ENCODE assay signal across 8 cellular contexts in the genomic region with DNA sequence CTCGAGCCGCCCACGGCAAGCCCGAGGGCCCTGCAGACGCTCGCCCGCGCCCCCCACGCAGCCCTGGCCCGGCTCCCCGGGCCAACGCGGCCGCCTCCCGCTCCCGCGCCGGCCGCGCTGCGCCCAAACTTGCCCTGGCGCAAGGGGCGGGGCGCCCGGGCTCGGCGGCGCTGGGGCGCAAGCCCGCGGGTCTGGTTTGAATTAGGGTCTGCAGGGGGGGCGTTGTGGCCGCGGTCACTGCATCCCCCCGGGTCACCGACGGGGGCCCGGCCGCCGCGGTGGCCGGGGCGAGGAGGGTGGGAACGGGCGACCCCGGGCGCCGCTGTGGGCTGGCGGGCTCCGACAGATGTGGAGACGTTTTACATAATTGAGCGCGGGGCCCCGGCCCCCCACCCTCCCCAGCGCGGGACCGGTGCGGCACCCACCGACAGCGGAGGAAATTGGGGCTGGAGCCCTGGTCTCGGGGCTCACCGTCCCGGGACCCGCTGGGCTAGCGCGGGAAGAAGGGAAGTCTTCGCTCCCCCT. TPM values are rescaled to one million over a fixed set of nuclear protein-coding genes. Genes with fewer than 3 reads are reported as not detected.
A peak's percentile ranks its signal among the peaks of the same experiment; 100 is the strongest.
DNase-seq lines count a peak whose midpoint lies in the region; ATAC-seq, FAIRE-seq and TF ChIP-seq lines count a peak whose summit lies in the region.

No MANE protein-coding gene starts in this region.

- TF ChIP-seq CTCF in endothelial cell of umbilical vein (IDR thresholded peaks at IDR 0.05; ENCODE audit: extremely low read depth in 1 of 2, insufficient read depth in 1 of 2, low read depth in 1 of 2, low read length in 2 of 2) = no peak
- TF ChIP-seq CTCF in omental fat pad (IDR thresholded peaks at IDR 0.05) = no peak

- H3K27ac ChIP-seq in Karpas-422 (ENCODE audit: low read length) (peak overlapping the region; percentile 60), endothelial cell of umbilical vein (ENCODE audit: insufficient read depth, low read depth, low read length) (no peak overlapping the region)

- dilution Hi-C loops in endothelial cell of umbilical vein (cut with MboI; ENCODE audit: extremely low pct_ligation_motif_present, low sequenced_read_pairs) = no loop called here

- H3K4me1 ChIP-seq in Karpas-422 (ENCODE audit: low read length) (peaks cover 46% of the 10 kb centered on the region), endothelial cell of umbilical vein (ENCODE audit: control insufficient read depth, extremely low read depth, insufficient read depth, low read length) (peaks cover 6% of the 10 kb centered on the region)

- no peak for TF ChIP-seq POLR2A in endothelial cell of umbilical vein (IDR thresholded peaks at IDR 0.05; ENCODE audit: low read depth, low read length)

- H3K4me2 ChIP-seq in Karpas-422 (ENCODE audit: low read depth, low read length, poor library complexity, severe bottlenecking) (peak overlapping the region; percentile 67), endothelial cell of umbilical vein (ENCODE audit: insufficient read depth, low read length) (peak overlapping the region; percentile 73)

- CTCF ChIA-PET in endothelial cell of umbilical vein (lab: Charles Lee) = interaction anchor here (0.7 to 4.9 kb wide), 14 partner anchors 10 to 268 kb away, joined by 3 to 76 read pairs (median 8); partner anchors contain the start of gene LAPTM4A

- H2AFZ ChIP-seq in Karpas-422 (ENCODE audit: low read length) (no peak overlapping the region), endothelial cell of umbilical vein (ENCODE audit: low read depth, low read length) (peak overlapping the region; percentile 33)

- H3K36me3 ChIP-seq in Karpas-422 (ENCODE audit: insufficient read depth, low read length) (no peaks in the 10 kb centered on the region), endothelial cell of umbilical vein (ENCODE audit: control insufficient read depth in 2 of 2, extremely low read depth in 1 of 2, insufficient read depth in 2 of 2, low read length in 2 of 2) (no peaks in the 10 kb centered on the region)

- H3K79me2 ChIP-seq in Karpas-422 (ENCODE audit: low read length) (peaks cover 37% of the 10 kb centered on the region), endothelial cell of umbilical vein (ENCODE audit: control insufficient read depth, insufficient read depth, low read length) (no peaks in the 10 kb centered on the region)

- POLR2A ChIA-PET in endothelial cell of umbilical vein (lab: Charles Lee) = no interaction called here

- DNase-seq in NCI-H146 (lab: John Stamatoyannopoulos, UW) (peak; percentile 52), NCI-H146 treated with DMSO at 0.1 percent for 48 hours (lab: John Stamatoyannopoulos, UW; ENCODE audit: unreplicated experiment) (no peak), Karpas-422 (peak; percentile 61), endothelial cell of umbilical vein (ENCODE audit: low read depth, low spot score) (no peak), omental fat pad (ENCODE audit: low spot score) (no peak), iPS-NIHi7 (ENCODE audit: extremely low spot score) (no peak), HUDEP-2 (lab: John Stamatoyannopoulos, UW; ENCODE audit: unreplicated experiment in 76 of 76) (no peak)
- DNase-seq in stimulated activated CD8-positive, alpha-beta memory T cell treated with anti-CD3 and anti-CD28 coated beads, Interleukin-4, amount 100 ng/mL, for 48 hours = no peak

- H3K27me3 ChIP-seq in Karpas-422 (ENCODE audit: low read length) (no peaks in the 10 kb centered on the region), endothelial cell of umbilical vein (ENCODE audit: control insufficient read depth in 2 of 2, insufficient read depth in 2 of 2, low read length in 2 of 2) (peaks cover 6 to 15% of the 10 kb centered on the region in 2 experiments)

- H3K4me3 ChIP-seq in Karpas-422 (ENCODE audit: low read length) (peak overlapping the region; percentile 58), endothelial cell of umbilical vein (replicated peaks in 1 of 3; ENCODE audit: insufficient read depth in 1 of 3, low read depth in 1 of 3, low read length in 3 of 3) (peak overlapping the region; percentile 35 to 45 (median 44))

- no peaks in the 10 kb centered on the region for H3K9me3 ChIP-seq in Karpas-422 (ENCODE audit: low read length)
- H3K9me3 ChIP-seq in endothelial cell of umbilical vein (replicated peaks; ENCODE audit: control insufficient read depth, insufficient read depth, low read length) = no peaks in the 10 kb centered on the region

- no peaks in the 10 kb centered on the region for H3K9me2 ChIP-seq in Karpas-422 (replicated peaks; ENCODE audit: insufficient read depth, low read length)

- intact Hi-C loops in endothelial cell of umbilical vein (cut with micrococcal nuclease) = loop anchor here (1.0 kb wide), 2 partner anchors 89 to 118 kb away; no protein-coding TSS in a partner anchor

- H4K20me1 ChIP-seq in Karpas-422 (ENCODE audit: insufficient read depth, low read depth, low read length) (no peaks in the 10 kb centered on the region), endothelial cell of umbilical vein (replicated peaks; ENCODE audit: control insufficient read depth, extremely low read depth, insufficient read depth, low read length) (no peaks in the 10 kb centered on the region)

- peak; percentile 11 for ATAC-seq in omental fat pad (ENCODE audit: low FRiP score)

- BruUV-seq in endothelial cell of umbilical vein (replicated peaks; lab: Mats Ljungman, UMichigan) = no TSS peak

- no peak for FAIRE-seq in endothelial cell of umbilical vein (lab: Jason Lieb, UNC)

- peak overlapping the region; percentile 79 for H3K9ac ChIP-seq in Karpas-422 (ENCODE audit: low read length)
- peak overlapping the region; percentile 8 for H3K9ac ChIP-seq in endothelial cell of umbilical vein (replicated peaks; ENCODE audit: extremely low read depth, insufficient read depth, low read length)

- H3K9me1 ChIP-seq in endothelial cell of umbilical vein (replicated peaks; ENCODE audit: control insufficient read depth, extremely low read depth, insufficient read depth, low read length) = no peaks in the 10 kb centered on the region

TF ChIP-seq in endothelial cell of umbilical vein, 7 proteins besides CTCF, POLR2A, EP300 and RAD21:
- TF ChIP-seq FOS (IDR thresholded peaks at IDR 0.05; ENCODE audit: borderline replicate concordance, insufficient read depth, low read length) (no peak), MYC (IDR thresholded peaks at IDR 0.05; ENCODE audit: low read depth, low read length) (no peak), POLR2AphosphoS5 (IDR thresholded peaks at IDR 0.05; ENCODE audit: insufficient read depth, low read depth, low read length) (no peak), MAX (IDR thresholded peaks at IDR 0.05; ENCODE audit: insufficient read depth, insufficient read length) (no peak), GATA2 (IDR thresholded peaks at IDR 0.05; ENCODE audit: insufficient read depth, insufficient read length, low read depth, low read length) (no peak), EZH2 (IDR thresholded peaks at IDR 0.05; ENCODE audit: borderline replicate concordance, low read depth, low read length, severe bottlenecking) (no peak), JUN (IDR thresholded peaks at IDR 0.05; ENCODE audit: borderline replicate concordance, insufficient read depth, insufficient read length, low read depth) (no peak)

RNA-seq across cellular contexts. Expression of gene SDC1, which starts 0.7 kb away (rescaled TPM):
- 11.5 and 25.1 TPM in 2 replicates for total RNA-seq in Karpas-422 (2014; rRNA removed; shearing (Covaris generic); ENCODE audit: low replicate concordance)
- 3.5 and 4.0 TPM in 2 replicates for total RNA-seq in endothelial cell of umbilical vein
- polyA plus RNA-seq in endothelial cell of umbilical vein = 3.2 and 5.6 TPM in 2 replicates
- polyA plus RNA-seq in endothelial cell of umbilical vein (2011; cell fraction: cytosol; rRNA removed) = 2.7 and 3.1 TPM in 2 replicates
- 1.4 and 2.0 TPM in 2 replicates for polyA plus RNA-seq in endothelial cell of umbilical vein (2011; cell fraction: nucleus; rRNA removed)
- 10.6 and 11.3 TPM in 2 replicates for polyA plus RNA-seq in endothelial cell of umbilical vein (2012)
- polyA minus RNA-seq in endothelial cell of umbilical vein = 1.1 and 2.3 TPM in 2 replicates
- 15.5 TPM for polyA minus RNA-seq in endothelial cell of umbilical vein (2011; cell fraction: cytosol; rRNA and poly(A)+ RNA removed)
- polyA minus RNA-seq in endothelial cell of umbilical vein (2011; cell fraction: nucleus; rRNA and poly(A)+ RNA removed) = 1.3 TPM in 2 replicates
- 1 to 10 TPM in 3 of 4 donors, under 1 TPM in 1; 0.50 to 5.4 (median 1.6) TPM for total RNA-seq in omental fat pad

Comparison
In these comparisons a context has a peak if more than half of its experiments do, and no peak if none do; other contexts are left out.
1. DNase-seq: peak in NCI-H146 (single experiment) and Karpas-422 (single experiment); none in NCI-H146 treated with DMSO at 0.1 percent for 48 hours (single experiment), endothelial cell of umbilical vein (single experiment), omental fat pad (single experiment), iPS-NIHi7 (single experiment), HUDEP-2 (0 of 76) and stimulated activated CD8-positive, alpha-beta memory T cell treated with anti-CD3 and anti-CD28 coated beads, Interleukin-4, amount 100 ng/mL, for 48 hours (single experiment).